Comparison of ENCODE assay signal across 8 cellular contexts in the genomic region with DNA sequence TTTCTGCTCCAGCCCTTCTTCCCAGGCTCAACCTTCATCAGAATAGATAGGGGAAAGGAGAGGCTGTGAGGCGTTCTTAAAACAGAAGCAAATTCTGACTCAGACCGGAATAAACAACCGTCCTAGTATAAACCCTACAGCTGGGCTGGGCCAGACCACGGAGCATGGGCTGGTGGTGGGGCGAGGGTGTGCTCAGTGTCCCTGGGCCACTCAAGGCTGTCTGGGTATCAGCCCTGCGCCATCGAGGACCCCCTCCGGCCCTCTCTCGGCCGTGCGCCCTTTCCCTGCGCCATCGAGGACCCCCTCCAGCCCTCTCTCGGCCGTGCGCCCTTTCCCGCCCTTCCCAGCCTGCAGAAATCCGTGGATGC.
DNase-seq lines count a peak whose midpoint lies in the region; ATAC-seq lines count a peak whose summit lies in the region.

No MANE protein-coding gene starts in this region.

- peaks cover 17% of the 10 kb centered on the region for H3K4me1 ChIP-seq in mucosa of stomach (ENCODE audit: control insufficient read depth, insufficient read depth, low read length)

- H3K9me3 ChIP-seq in mucosa of stomach (ENCODE audit: control insufficient read depth, low read length): no peaks in the 10 kb centered on the region

- DNase-seq in DMS53 (lab: John Stamatoyannopoulos, UW) (peak; percentile 77), NCI-H526 (lab: John Stamatoyannopoulos, UW) (no peak), NCI-H510A (lab: John Stamatoyannopoulos, UW) (no peak)

- H3K27me3 ChIP-seq in mucosa of stomach (ENCODE audit: control insufficient read depth, insufficient read depth, low read length): no peaks in the 10 kb centered on the region

- H3K27ac ChIP-seq in cingulate gyrus (ENCODE audit: low read depth, low read length): peak overlapping the region; percentile 56

- H3K36me3 ChIP-seq in mucosa of stomach (ENCODE audit: control insufficient read depth, insufficient read depth, low read length): peaks cover 13% of the 10 kb centered on the region

- H3K9ac ChIP-seq in mucosa of stomach (ENCODE audit: low read length): peak overlapping the region; percentile 35

- no peak overlapping the region for H3K4me3 ChIP-seq in mucosa of stomach (ENCODE audit: low read length)

- peak; percentile 65 for ATAC-seq in HG03460 (IDR thresholded peaks at IDR 0.05; ENCODE audit: unreplicated experiment)
- no peak for ATAC-seq in HG03039 (IDR thresholded peaks at IDR 0.05; ENCODE audit: unreplicated experiment)
- no peak for ATAC-seq in HG03354 (IDR thresholded peaks at IDR 0.05; ENCODE audit: poor library complexity, severe bottlenecking, unreplicated experiment)
